8 cellular contexts compared by ENCODE assay signal in genomic region chr7:120988591-120989299, GRCh38. TPM values are rescaled to one million over a fixed set of nuclear protein-coding genes. Genes with fewer than 3 reads are reported as not detected.
A peak's percentile ranks its signal among the peaks of the same experiment; 100 is the strongest.
DNase-seq lines count a peak whose midpoint lies in the region; ATAC-seq and TF ChIP-seq lines count a peak whose summit lies in the region.

Gene CPED1, plus strand, starts transcription at chr7:120988711. Its CDS starts 911 bp downstream, at chr7:120989622.

- H3K27me3 ChIP-seq in NT2/D1 (ENCODE audit: insufficient read depth, insufficient read length): peaks cover 24% of the 10 kb centered on the region
- no peaks in the 10 kb centered on the region for H3K27me3 ChIP-seq in gastroesophageal sphincter
- peaks cover 8% of the 10 kb centered on the region for H3K27me3 ChIP-seq in neural cell (ENCODE audit: insufficient read depth, low read depth, low read length)

- TF ChIP-seq POLR2A in gastroesophageal sphincter (IDR thresholded peaks at IDR 0.05): peak; percentile 15 to 16

- no peaks in the 10 kb centered on the region for H4K20me1 ChIP-seq in neural cell (ENCODE audit: insufficient read depth)

- no peak for TF ChIP-seq RAD21 in neural cell (conservative IDR thresholded peaks at IDR 0.05)

- H3K4me2 ChIP-seq in neural cell (ENCODE audit: low read length): no peak within 1 kb of the TSS

- H3K27me3 Mint-ChIP-seq in type B pancreatic cell: peaks cover 36% of the 10 kb centered on the region

- H3K4me3 Mint-ChIP-seq in type B pancreatic cell: peak within 1 kb of the TSS; percentile 88

- H3K36me3 Mint-ChIP-seq in type B pancreatic cell: no peaks in the 10 kb centered on the region

- peak within 1 kb of the TSS; percentile 5 for H3K9ac ChIP-seq in NT2/D1 (ENCODE audit: insufficient read length, low read depth)
- H3K9ac ChIP-seq in neural cell (ENCODE audit: low read length): no peak within 1 kb of the TSS

- TF ChIP-seq CTCF in gastroesophageal sphincter (IDR thresholded peaks at IDR 0.05): peak in 1 of 4 experiments; percentile 17
- no peak for TF ChIP-seq CTCF in neural cell (IDR thresholded peaks at IDR 0.05; ENCODE audit: poor library complexity, severe bottlenecking)
- TF ChIP-seq CTCF in type B pancreatic cell (conservative IDR thresholded peaks at IDR 0.05): no peak

- no peaks in the 10 kb centered on the region for H3K9me2 ChIP-seq in neural cell (ENCODE audit: insufficient read depth, low read length)

- H3K27ac ChIP-seq in gastroesophageal sphincter (peak within 1 kb of the TSS; percentile 85 to 97 (median 90)), neural cell (ENCODE audit: low read length) (no peak within 1 kb of the TSS)

- peak within 1 kb of the TSS; percentile 31 for H3K4me3 ChIP-seq in NT2/D1 (ENCODE audit: insufficient read length, low read depth)
- H3K4me3 ChIP-seq in gastroesophageal sphincter: peak within 1 kb of the TSS; percentile 49 to 55
- H3K4me3 ChIP-seq in neural cell (ENCODE audit: low read length): peak within 1 kb of the TSS; percentile 56

- H3K4me1 Mint-ChIP-seq in type B pancreatic cell (ENCODE audit: unreplicated experiment): peaks cover 25% of the 10 kb centered on the region

- H3K36me3 ChIP-seq in NT2/D1 (ENCODE audit: insufficient read depth, insufficient read length, low read length) (no peaks in the 10 kb centered on the region), gastroesophageal sphincter (no peaks in the 10 kb centered on the region), neural cell (ENCODE audit: insufficient read depth, low read length) (no peaks in the 10 kb centered on the region)

- WGBS in gastroesophageal sphincter (ENCODE audit: low coverage in 1 of 2), 2 donors: 0% methylated on average over 6 to 9 of the region's 28 CpGs

- DNase-seq in activated effector memory CD4-positive, alpha-beta T cell treated with anti-CD3 and anti-CD28 coated beads, Interleukin-2, amount 50 U/mL, for 16 hours: peak; percentile 71
- DNase-seq in activated effector memory CD4-positive, alpha-beta T cell treated with Interleukin-2 at 50 U/mL for 16 hours: no peak
- DNase-seq in NT2/D1 (ENCODE audit: low read depth, low spot score) (no peak), type B pancreatic cell (ENCODE audit: extremely low spot score, unreplicated experiment) (peak; percentile 77)
- DNase-seq in activated naive CD4-positive, alpha-beta T cell treated with anti-CD3 and anti-CD28 coated beads, Interleukin-2, amount 50 U/mL, for 16 hours: peak; percentile 32

- H2AFZ ChIP-seq in neural cell (ENCODE audit: low read depth, low read length): no peak within 1 kb of the TSS

- ATAC-seq in HG02970 (IDR thresholded peaks at IDR 0.05; ENCODE audit: low FRiP score, unreplicated experiment) (peak; percentile 49), gastroesophageal sphincter (peak; percentile 79)

- no peaks in the 10 kb centered on the region for H3K4me1 ChIP-seq in NT2/D1 (ENCODE audit: insufficient read depth, insufficient read length)
- H3K4me1 ChIP-seq in gastroesophageal sphincter: peaks cover 4 to 55% (median 6%) of the 10 kb centered on the region in 3 donors

- no peaks in the 10 kb centered on the region for H3K9me3 Mint-ChIP-seq in type B pancreatic cell

- H3K9me3 ChIP-seq in NT2/D1 (ENCODE audit: insufficient read depth, low read length): no peaks in the 10 kb centered on the region
- H3K9me3 ChIP-seq in gastroesophageal sphincter: no peaks in the 10 kb centered on the region
- H3K9me3 ChIP-seq in neural cell (ENCODE audit: low read length): no peaks in the 10 kb centered on the region

- peak within 1 kb of the TSS; percentile 0 for H3K27ac Mint-ChIP-seq in type B pancreatic cell

- no peaks in the 10 kb centered on the region for H3K79me2 ChIP-seq in neural cell (replicated peaks; ENCODE audit: insufficient read depth, low read length)

- H3F3A ChIP-seq in neural cell (ENCODE audit: insufficient read depth, low read length, poor library complexity, severe bottlenecking): no peaks in the 10 kb centered on the region

- TF ChIP-seq EP300 in gastroesophageal sphincter (IDR thresholded peaks at IDR 0.05) (no peak), neural cell (conservative IDR thresholded peaks at IDR 0.05; ENCODE audit: poor library complexity, severe bottlenecking) (no peak)

TF ChIP-seq in neural cell, 6 proteins besides CTCF, POLR2A, EP300 and RAD21:
- TF ChIP-seq, protein P1, sequence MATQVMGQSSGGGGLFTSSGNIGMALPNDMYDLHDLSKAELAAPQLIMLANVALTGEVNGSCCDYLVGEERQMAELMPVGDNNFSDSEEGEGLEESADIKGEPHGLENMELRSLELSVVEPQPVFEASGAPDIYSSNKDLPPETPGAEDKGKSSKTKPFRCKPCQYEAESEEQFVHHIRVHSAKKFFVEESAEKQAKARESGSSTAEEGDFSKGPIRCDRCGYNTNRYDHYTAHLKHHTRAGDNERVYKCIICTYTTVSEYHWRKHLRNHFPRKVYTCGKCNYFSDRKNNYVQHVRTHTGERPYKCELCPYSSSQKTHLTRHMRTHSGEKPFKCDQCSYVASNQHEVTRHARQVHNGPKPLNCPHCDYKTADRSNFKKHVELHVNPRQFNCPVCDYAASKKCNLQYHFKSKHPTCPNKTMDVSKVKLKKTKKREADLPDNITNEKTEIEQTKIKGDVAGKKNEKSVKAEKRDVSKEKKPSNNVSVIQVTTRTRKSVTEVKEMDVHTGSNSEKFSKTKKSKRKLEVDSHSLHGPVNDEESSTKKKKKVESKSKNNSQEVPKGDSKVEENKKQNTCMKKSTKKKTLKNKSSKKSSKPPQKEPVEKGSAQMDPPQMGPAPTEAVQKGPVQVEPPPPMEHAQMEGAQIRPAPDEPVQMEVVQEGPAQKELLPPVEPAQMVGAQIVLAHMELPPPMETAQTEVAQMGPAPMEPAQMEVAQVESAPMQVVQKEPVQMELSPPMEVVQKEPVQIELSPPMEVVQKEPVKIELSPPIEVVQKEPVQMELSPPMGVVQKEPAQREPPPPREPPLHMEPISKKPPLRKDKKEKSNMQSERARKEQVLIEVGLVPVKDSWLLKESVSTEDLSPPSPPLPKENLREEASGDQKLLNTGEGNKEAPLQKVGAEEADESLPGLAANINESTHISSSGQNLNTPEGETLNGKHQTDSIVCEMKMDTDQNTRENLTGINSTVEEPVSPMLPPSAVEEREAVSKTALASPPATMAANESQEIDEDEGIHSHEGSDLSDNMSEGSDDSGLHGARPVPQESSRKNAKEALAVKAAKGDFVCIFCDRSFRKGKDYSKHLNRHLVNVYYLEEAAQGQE (IDR thresholded peaks at IDR 0.05; ENCODE audit: borderline replicate concordance): no peak
- TF ChIP-seq POLR2AphosphoS5 (IDR thresholded peaks at IDR 0.05): no peak
- no peak for TF ChIP-seq SMC3 (conservative IDR thresholded peaks at IDR 0.05; ENCODE audit: poor library complexity)
- no peak for TF ChIP-seq MXI1 (conservative IDR thresholded peaks at IDR 0.05; ENCODE audit: poor library complexity, severe bottlenecking)
- no peak for TF ChIP-seq EZH2 (IDR thresholded peaks at IDR 0.05; ENCODE audit: borderline replicate concordance, insufficient read depth, low read length, poor library complexity, severe bottlenecking)
- TF ChIP-seq TAF1 (IDR thresholded peaks at IDR 0.05; ENCODE audit: low read depth): no peak

RNA-seq across cellular contexts. Expression of gene CPED1, which starts in this region (rescaled TPM):
- 10 to 100 TPM; 35.1 to 97.7 (median 60.5) TPM for total RNA-seq in gastroesophageal sphincter
- not detected in 2 replicates for polyA plus RNA-seq in neural cell
- polyA minus RNA-seq in neural cell: 0.12 TPM in 1 of 2 replicates, not detected in the other
- 0.88 and 45.4 TPM in 2 replicates for total RNA-seq in type B pancreatic cell (ENCODE audit: low replicate concordance)

Comparison
In these comparisons a context has a peak if more than half of its experiments do, and no peak if none do; other contexts are left out.
1. DNase-seq: peak in activated effector memory CD4-positive, alpha-beta T cell treated with anti-CD3 and anti-CD28 coated beads, Interleukin-2, amount 50 U/mL, for 16 hours (single experiment), activated naive CD4-positive, alpha-beta T cell treated with anti-CD3 and anti-CD28 coated beads, Interleukin-2, amount 50 U/mL, for 16 hours (single experiment) and type B pancreatic cell (single experiment); none in activated effector memory CD4-positive, alpha-beta T cell treated with Interleukin-2 at 50 U/mL for 16 hours (single experiment) and NT2/D1 (single experiment).
2. Peak in every context shown above with its lines, with median percentiles within 50 percentile points of each other: H3K4me3 ChIP-seq.